Comparison of ENCODE assay signal across 8 cellular contexts in genomic region chr13:110915874-110916670, GRCh38. TPM values are rescaled to one million over a fixed set of nuclear protein-coding genes. Genes with fewer than 3 reads are reported as not detected.
DNase-seq lines count a peak whose midpoint lies in the region; ATAC-seq lines count a peak whose summit lies in the region.

No MANE protein-coding gene starts in this region.

- H3K18ac ChIP-seq in mesendoderm (ENCODE audit: low read length): peak overlapping the region; percentile 97

- H3K9ac ChIP-seq in mesendoderm (ENCODE audit: low read length): peak overlapping the region; percentile 89

- H3K9me3 ChIP-seq in aorta (ENCODE audit: control insufficient read depth, low read length): no peaks in the 10 kb centered on the region

- peak overlapping the region; percentile 27 for H2BK5ac ChIP-seq in mesendoderm (ENCODE audit: low read length)

- H3K4ac ChIP-seq in mesendoderm (ENCODE audit: low read depth, low read length): peak overlapping the region; percentile 60

- no peak overlapping the region for H2BK15ac ChIP-seq in mesendoderm (replicated peaks; ENCODE audit: low read depth)

- peak overlapping the region; percentile 88 for H3K56ac ChIP-seq in mesendoderm (ENCODE audit: low read length)

- H3K4me1 ChIP-seq in mesendoderm (ENCODE audit: control insufficient read depth, low read depth, low read length) (peaks cover 8% of the 10 kb centered on the region), aorta (ENCODE audit: control insufficient read depth in 1 of 2, insufficient read depth in 2 of 2, low read length in 2 of 2) (peaks cover 3 to 4% of the 10 kb centered on the region in 2 donors)

- H4K5ac ChIP-seq in mesendoderm (ENCODE audit: low read length): no peak overlapping the region

- intact Hi-C loops in aorta (cut with DNase I): loop anchor here (2.0 to 10.0 kb wide), 7 partner anchors 45 to 369 kb away; no protein-coding TSS in a partner anchor

- WGBS in mesendoderm (ENCODE audit: extremely low coverage, insufficient coverage, low lambda C conversion rate): no CpG with 5 or more reads among the region's 17 CpGs
- WGBS in aorta, 2 donors: 20 to 21% methylated on average over 17 of the region's 17 CpGs

- H3K27ac ChIP-seq in cingulate gyrus (ENCODE audit: low read depth, low read length): peak overlapping the region; percentile 88
- H3K27ac ChIP-seq in mesendoderm (ENCODE audit: low read depth, low read length): peak overlapping the region; percentile 97
- H3K27ac ChIP-seq in aorta (ENCODE audit: low read depth in 1 of 2, low read length in 2 of 2): peak overlapping the region; percentile 20 to 92

- peaks cover 34% of the 10 kb centered on the region for H3K79me2 ChIP-seq in mesendoderm (ENCODE audit: control insufficient read depth, insufficient read depth, low read length)

- H3K4me3 ChIP-seq in mesendoderm (ENCODE audit: low read length) (peak overlapping the region; percentile 97), aorta (ENCODE audit: low read length in 2 of 2) (peak overlapping the region; percentile 22 to 33)

- no peaks in the 10 kb centered on the region for H3K79me1 ChIP-seq in mesendoderm (ENCODE audit: low read length)

- no peak overlapping the region for H2BK120ac ChIP-seq in mesendoderm (ENCODE audit: low read depth, low read length)

- H3K23ac ChIP-seq in mesendoderm (ENCODE audit: low read length): no peak overlapping the region

- no peak for ATAC-seq in aorta (ENCODE audit: low FRiP score)

- no peak overlapping the region for H4K8ac ChIP-seq in mesendoderm (ENCODE audit: low read depth, low read length)

- H3K36me3 ChIP-seq in mesendoderm (ENCODE audit: control insufficient read depth, insufficient read depth, low read length) (no peaks in the 10 kb centered on the region), aorta (ENCODE audit: control insufficient read depth in 1 of 2, insufficient read depth in 2 of 2, low read length in 1 of 2) (no peaks in the 10 kb centered on the region)

- H3K27me3 ChIP-seq in mesendoderm (ENCODE audit: insufficient read depth, low read length, poor library complexity): no peaks in the 10 kb centered on the region
- H3K27me3 ChIP-seq in aorta (ENCODE audit: control insufficient read depth in 1 of 2, insufficient read depth in 2 of 2, low read length in 1 of 2): no peaks in the 10 kb centered on the region

- no peak overlapping the region for H2AK5ac ChIP-seq in mesendoderm (ENCODE audit: low read length)

- H3K4me2 ChIP-seq in mesendoderm (ENCODE audit: low read length): peak overlapping the region; percentile 75

- DNase-seq in SHP77 treated with DMSO at 0.1 percent for 48 hours (lab: John Stamatoyannopoulos, UW): peak; percentile 50
- DNase-seq in SHP77 (lab: John Stamatoyannopoulos, UW): no peak
- DNase-seq in NOMO-1 (lab: John Stamatoyannopoulos, UW; ENCODE audit: unreplicated experiment in 2 of 2): peak; percentile 45 to 90
- DNase-seq in mesendoderm: no peak
- DNase-seq in aorta: no peak
- DNase-seq in cerebellum (ENCODE audit: low spot score): no peak
- no peak for DNase-seq in NCI-H446 (lab: John Stamatoyannopoulos, UW)

RNA-seq across cellular contexts. Expression of gene ANKRD10, which starts 1.2 kb away (rescaled TPM):
- 49.3 TPM for polyA plus RNA-seq in mesendoderm (2013, experiment 1 of 2)
- polyA plus RNA-seq in mesendoderm (2013, experiment 2 of 2): 49.3 TPM
- total RNA-seq in aorta: 100 to 1,000 TPM; 184 to 275 TPM
- 100 to 1,000 TPM in 1 of 2 donors, 10 to 100 TPM in 1; 44.1 to 153 TPM for polyA plus RNA-seq in aorta
- total RNA-seq in cerebellum: 253 TPM

Comparison
In these comparisons a context has a peak if more than half of its experiments do, and no peak if none do; other contexts are left out.
1. DNase-seq: peak in SHP77 treated with DMSO at 0.1 percent for 48 hours (single experiment) and NOMO-1 (2 of 2); none in SHP77 (0 of 2), mesendoderm (single experiment), aorta (0 of 2), cerebellum (single experiment) and NCI-H446 (0 of 2).
2. Peak in every context shown above with its lines, with median percentiles within 50 percentile points of each other: H3K27ac ChIP-seq.